1 cellular context compared by ENCODE assay signal in genomic region chr2:215421859-215422461, GRCh38.
TF ChIP-seq lines count a peak whose summit lies in the region.

No MANE protein-coding gene starts in this region.

TF ChIP-seq in K562, 482 proteins besides CTCF, POLR2A, EP300 and RAD21 (continues in another document):
- TF ChIP-seq RBM15 (IDR thresholded peaks at IDR 0.05; ENCODE audit: insufficient read depth, low read length) = no peak
- TF ChIP-seq TGIF2 (CRISPR knock-in tag; IDR thresholded peaks at IDR 0.05) = no peak
- TF ChIP-seq FOXP4 (CRISPR knock-in tag; IDR thresholded peaks at IDR 0.05; ENCODE audit: borderline replicate concordance) = no peak
- TF ChIP-seq CBX3 (IDR thresholded peaks at IDR 0.05; ENCODE audit: borderline replicate concordance in 1 of 2, low read length in 2 of 2) = peak in 1 of 2 experiments; percentile 37; a peak in 1 of 3 replicates
- peak; percentile 76; the same call in 1 of the 2 replicates for TF ChIP-seq CREB3 (tag; conservative IDR thresholded peaks at IDR 0.05; ENCODE audit: low read depth)
- TF ChIP-seq BRD9 (IDR thresholded peaks at IDR 0.05; ENCODE audit: low read depth, partially characterized antibody) = no peak
- no peak for TF ChIP-seq GTF3C2 (IDR thresholded peaks at IDR 0.05; ENCODE audit: borderline replicate concordance, extremely low read depth, insufficient read length)
- peak; percentile 46; the same call in 1 of the 2 replicates for TF ChIP-seq PML (IDR thresholded peaks at IDR 0.05; ENCODE audit: low read length)
- no peak for TF ChIP-seq POU5F1 (IDR thresholded peaks at IDR 0.05; ENCODE audit: borderline replicate concordance, low read depth, low read length, partially characterized antibody)
- TF ChIP-seq ZC3H11A (IDR thresholded peaks at IDR 0.05; ENCODE audit: low read depth, low read length) = no peak
- TF ChIP-seq ATF3 (IDR thresholded peaks at IDR 0.05) = peak; percentile 47
- no peak for TF ChIP-seq ATF3 (CRISPR knock-in tag; conservative IDR thresholded peaks at IDR 0.05)
- TF ChIP-seq PRDM10 (IDR thresholded peaks at IDR 0.05; ENCODE audit: partially characterized antibody) = peak; percentile 41
- TF ChIP-seq ZNF311 (CRISPR knock-in tag; IDR thresholded peaks at IDR 0.05) = no peak
- TF ChIP-seq ATF7 (IDR thresholded peaks at IDR 0.05) = peak; percentile 16; the same call in 1 of the 2 replicates
- no peak for TF ChIP-seq FOS (IDR thresholded peaks at IDR 0.05; ENCODE audit: extremely low read depth, insufficient read length)
- TF ChIP-seq ZNF444 (CRISPR knock-in tag; IDR thresholded peaks at IDR 0.05) = no peak
- TF ChIP-seq C11orf30 (IDR thresholded peaks at IDR 0.05; ENCODE audit: low read depth) = peak; percentile 73
- TF ChIP-seq ZNF146 (CRISPR knock-in tag; IDR thresholded peaks at IDR 0.05; ENCODE audit: unreplicated experiment) = no peak
- TF ChIP-seq MNT (conservative IDR thresholded peaks at IDR 0.05) = peak; percentile 27 to 49; a peak in 3 of 4 replicates
- peak; percentile 71 for TF ChIP-seq MAFF (IDR thresholded peaks at IDR 0.05; ENCODE audit: low read length)
- TF ChIP-seq CBFA2T2 (conservative IDR thresholded peaks at IDR 0.05) = peak; percentile 68
- TF ChIP-seq CBFA2T3 (IDR thresholded peaks at IDR 0.05) = peak; percentile 80
- peak; percentile 70 for TF ChIP-seq RAD51 (IDR thresholded peaks at IDR 0.05; ENCODE audit: borderline replicate concordance, low read depth)
- peak; percentile 70 for TF ChIP-seq USF2 (CRISPR knock-in tag; IDR thresholded peaks at IDR 0.05)
- peak; percentile 53; the same call in 1 of the 2 replicates for TF ChIP-seq CREB1 (IDR thresholded peaks at IDR 0.05)
- TF ChIP-seq CREB1 (CRISPR knock-in tag; IDR thresholded peaks at IDR 0.05) = 0 out of 2 replicates have a peak, but pooled peaks have one; percentile 28
- TF ChIP-seq ZNF384 (IDR thresholded peaks at IDR 0.05; ENCODE audit: low read depth, low read length) = peak; percentile 71; the same call in 1 of the 2 replicates
- no peak for TF ChIP-seq ILK (tag; IDR thresholded peaks at IDR 0.05; ENCODE audit: borderline replicate concordance, low read depth)
- no peak for TF ChIP-seq TAF15 (IDR thresholded peaks at IDR 0.05; ENCODE audit: low read depth, low read length)
- no peak for TF ChIP-seq ZFP30 (CRISPR knock-in tag; IDR thresholded peaks at IDR 0.05; ENCODE audit: borderline replicate concordance)
- peak; percentile 58 for TF ChIP-seq PKNOX1 (IDR thresholded peaks at IDR 0.05)
- peak; percentile 73 for TF ChIP-seq MAFG (tag; conservative IDR thresholded peaks at IDR 0.05)
